Comparison of ENCODE assay signal across 16 cellular contexts in genomic region chr5:149239917-149240316, GRCh38. TPM values are rescaled to one million over a fixed set of nuclear protein-coding genes. Genes with fewer than 3 reads are reported as not detected.
DNase-seq lines count a peak whose midpoint lies in the region; ATAC-seq and TF ChIP-seq lines count a peak whose summit lies in the region.
"Had no signal": no experiment of that assay in that cellular context is flagged by ENCODE, and none has a peak within 500 bp of the region (broad histone marks: within the 10 kb centered on the region; RNA-seq: fewer than 3 reads in every experiment).

No MANE protein-coding gene starts in this region.

- POLR2A ChIA-PET in activated CD8-positive, alpha-beta T cell treated with anti-CD3 and anti-CD28 coated beads for 36 hours (lab: Charles Lee) = no interaction called here

- H3K4me1 Mint-ChIP-seq in activated naive CD4-positive, alpha-beta T cell treated with anti-CD3 and anti-CD28 coated beads for 36 hours (ENCODE audit: low read depth) = peaks cover 33% of the 10 kb centered on the region
- H3K4me1 Mint-ChIP-seq in activated CD8-positive, alpha-beta T cell treated with anti-CD3 and anti-CD28 coated beads for 36 hours (ENCODE audit: low read depth) = peaks cover 10% of the 10 kb centered on the region
- peaks cover 10 to 28% of the 10 kb centered on the region in 2 donors for H3K4me1 Mint-ChIP-seq in immature natural killer cell
- H3K4me1 Mint-ChIP-seq: mesothelial cell of epicardium had no signal

- intact Hi-C loops in activated naive CD4-positive, alpha-beta T cell treated with anti-CD3 and anti-CD28 coated beads for 36 hours (cut with micrococcal nuclease) = loop anchor here (1.0 to 10.0 kb wide), 4 partner anchors 25 to 855 kb away; partner anchors contain the start of genes CSNK1A1, FBXO38 and GRPEL2
- intact Hi-C loops in activated CD8-positive, alpha-beta T cell treated with anti-CD3 and anti-CD28 coated beads for 36 hours (cut with micrococcal nuclease) = no loop called here

- no peak overlapping the region for H3K4me3 Mint-ChIP-seq in activated naive CD4-positive, alpha-beta T cell treated with anti-CD3 and anti-CD28 coated beads for 36 hours
- H3K4me3 Mint-ChIP-seq in activated CD8-positive, alpha-beta T cell treated with anti-CD3 and anti-CD28 coated beads for 36 hours = no peak overlapping the region
- peak overlapping the region in 4 of 5 donors; percentile 53 to 76 (median 68) for H3K4me3 Mint-ChIP-seq in immature natural killer cell
- H3K4me3 Mint-ChIP-seq: mesothelial cell of epicardium had no signal

- 74% methylated on average over 2 of the region's 2 CpGs for WGBS in thymus

- peak overlapping the region; percentile 80 for H3K27ac Mint-ChIP-seq in activated naive CD4-positive, alpha-beta T cell treated with anti-CD3 and anti-CD28 coated beads for 36 hours
- peak overlapping the region; percentile 69 for H3K27ac Mint-ChIP-seq in activated CD8-positive, alpha-beta T cell treated with anti-CD3 and anti-CD28 coated beads for 36 hours
- peak overlapping the region in 4 of 6 donors; percentile 62 to 88 (median 67) for H3K27ac Mint-ChIP-seq in immature natural killer cell
- H3K27ac Mint-ChIP-seq: mesothelial cell of epicardium had no signal

- no peak overlapping the region for H3K4me3 ChIP-seq in thymus (ENCODE audit: low read length)
- H3K4me3 ChIP-seq: HAP-1, vagina had no signal

- ATAC-seq in activated CD8-positive, alpha-beta T cell treated with anti-CD3 and anti-CD28 coated beads for 36 hours = peak; percentile 10
- ATAC-seq in GM18870 (IDR thresholded peaks at IDR 0.05; ENCODE audit: unreplicated experiment) (no peak), HG03097 (IDR thresholded peaks at IDR 0.05; ENCODE audit: low FRiP score, unreplicated experiment) (no peak)
- ATAC-seq: right cardiac atrium had no signal

- H3K27me3 Mint-ChIP-seq in activated naive CD4-positive, alpha-beta T cell treated with anti-CD3 and anti-CD28 coated beads for 36 hours (ENCODE audit: low read depth) = no peaks in the 10 kb centered on the region
- peaks cover 10% of the 10 kb centered on the region for H3K27me3 Mint-ChIP-seq in activated CD8-positive, alpha-beta T cell treated with anti-CD3 and anti-CD28 coated beads for 36 hours
- H3K27me3 Mint-ChIP-seq in immature natural killer cell (ENCODE audit: low read depth in 3 of 3) = peaks cover 5% of the 10 kb centered on the region in 3 donors

- H3K4me1 ChIP-seq in thymus (ENCODE audit: control insufficient read depth, insufficient read depth, low read length) = peaks cover 17% of the 10 kb centered on the region
- H3K4me1 ChIP-seq: HAP-1, vagina had no signal

- H3K27ac ChIP-seq in thymus (ENCODE audit: low read depth) = peak overlapping the region; percentile 89
- H3K27ac ChIP-seq: vagina, VCaP had no signal

- DNase-seq in activated naive CD4-positive, alpha-beta T cell treated with anti-CD3 and anti-CD28 coated beads for 36 hours = no peak
- no peak for DNase-seq in activated naive CD4-positive, alpha-beta T cell treated with anti-CD3 and anti-CD28 coated beads, Interleukin-2, amount 50 U/mL, for 16 hours
- DNase-seq in activated CD8-positive, alpha-beta T cell treated with anti-CD3 and anti-CD28 coated beads for 36 hours = no peak
- no peak for DNase-seq in immature natural killer cell
- no peak for DNase-seq in superior temporal gyrus (ENCODE audit: extremely low spot score)
- DNase-seq: NCI-H2081, NCI-H510A, occipital lobe had no signal

- H3K27me3 ChIP-seq in thymus (ENCODE audit: control insufficient read depth, insufficient read depth) = no peaks in the 10 kb centered on the region
- H3K27me3 ChIP-seq: vagina had no signal

- no peak for TF ChIP-seq CTCF in activated CD8-positive, alpha-beta T cell treated with anti-CD3 and anti-CD28 coated beads for 36 hours (IDR thresholded peaks at IDR 0.05)

- H3K9me3 ChIP-seq in thymus (ENCODE audit: control insufficient read depth) = no peaks in the 10 kb centered on the region
- H3K9me3 ChIP-seq: HAP-1, vagina had no signal

- H3K9me3 Mint-ChIP-seq in activated naive CD4-positive, alpha-beta T cell treated with anti-CD3 and anti-CD28 coated beads for 36 hours = no peaks in the 10 kb centered on the region
- no peaks in the 10 kb centered on the region for H3K9me3 Mint-ChIP-seq in activated CD8-positive, alpha-beta T cell treated with anti-CD3 and anti-CD28 coated beads for 36 hours
- no peaks in the 10 kb centered on the region for H3K9me3 Mint-ChIP-seq in immature natural killer cell
- H3K9me3 Mint-ChIP-seq: mesothelial cell of epicardium had no signal

- no peaks in the 10 kb centered on the region for H3K36me3 Mint-ChIP-seq in activated naive CD4-positive, alpha-beta T cell treated with anti-CD3 and anti-CD28 coated beads for 36 hours (ENCODE audit: low read depth)
- no peaks in the 10 kb centered on the region for H3K36me3 Mint-ChIP-seq in activated CD8-positive, alpha-beta T cell treated with anti-CD3 and anti-CD28 coated beads for 36 hours (ENCODE audit: low read depth)
- H3K36me3 Mint-ChIP-seq in immature natural killer cell = peaks cover 0 to 4% (median 4%) of the 10 kb centered on the region in 3 donors
- H3K36me3 Mint-ChIP-seq: mesothelial cell of epicardium had no signal

- CTCF ChIA-PET in activated naive CD4-positive, alpha-beta T cell treated with anti-CD3 and anti-CD28 coated beads for 36 hours (lab: Charles Lee) = interaction anchor here (0.7 to 2.2 kb wide), 4 partner anchors 25 to 181 kb away, joined by 3 to 9 read pairs (median 4); partner anchors contain the start of gene ABLIM3
- CTCF ChIA-PET in activated CD8-positive, alpha-beta T cell treated with anti-CD3 and anti-CD28 coated beads for 36 hours (lab: Charles Lee) = no interaction called here

- no peaks in the 10 kb centered on the region for H3K36me3 ChIP-seq in thymus (ENCODE audit: control insufficient read depth, insufficient read depth)
- H3K36me3 ChIP-seq: HAP-1, vagina had no signal

RNA-seq across cellular contexts. Expression of gene AFAP1L1, which starts 31.7 kb away (rescaled TPM):
- total RNA-seq in activated naive CD4-positive, alpha-beta T cell treated with anti-CD3 and anti-CD28 coated beads for 36 hours = under 1 TPM in 1 of 2 experiments, not detected in 1; 0.07 TPM
- 1 to 10 TPM; 1.3 to 1.6 TPM for total RNA-seq in activated CD8-positive, alpha-beta T cell treated with anti-CD3 and anti-CD28 coated beads for 36 hours
- under 1 TPM in 2 of 3 donors, not detected in 1; 0.28 to 0.83 TPM for polyA plus RNA-seq in immature natural killer cell
- polyA plus RNA-seq in thymus = 12.6 TPM

Comparison
In these comparisons a context has a peak if more than half of its experiments do, and no peak if none do; other contexts are left out.
1. H3K4me3 Mint-ChIP-seq: peak in immature natural killer cell (4 of 5); none in activated naive CD4-positive, alpha-beta T cell treated with anti-CD3 and anti-CD28 coated beads for 36 hours (single experiment) and activated CD8-positive, alpha-beta T cell treated with anti-CD3 and anti-CD28 coated beads for 36 hours (single experiment).
2. Peak in every context shown above with its lines, with median percentiles within 50 percentile points of each other: H3K27ac Mint-ChIP-seq.